In genomic region chr6:13395272-13396237, GRCh38 we compare ENCODE assay signal across 8 cellular contexts.
DNase-seq lines count a peak whose midpoint lies in the region; ATAC-seq lines count a peak whose summit lies in the region.

No MANE protein-coding gene starts in this region.

- POLR2A ChIA-PET in activated CD8-positive, alpha-beta T cell treated with anti-CD3 and anti-CD28 coated beads, Interleukin-2, amount 10 ng/mL, durations not matched to agents 7 days and 5 days (lab: Charles Lee): no interaction called here
- POLR2A ChIA-PET in CD8-positive, alpha-beta memory T cell (lab: Charles Lee): no interaction called here

- ATAC-seq in HG03442 (IDR thresholded peaks at IDR 0.05; ENCODE audit: unreplicated experiment) (peak; percentile 30), sciatic nerve (peak; percentile 77), HG03025 (IDR thresholded peaks at IDR 0.05; ENCODE audit: low FRiP score, unreplicated experiment) (no peak)
- ATAC-seq in activated CD8-positive, alpha-beta T cell treated with anti-CD3 and anti-CD28 coated beads, Interleukin-2, amount 10 ng/mL, durations not matched to agents 7 days and 5 days: no peak

- H3K27ac ChIP-seq in CD8-positive, alpha-beta memory T cell (ENCODE audit: low read depth, low read length): no peak overlapping the region

- peaks cover 11% of the 10 kb centered on the region for H3K4me1 Mint-ChIP-seq in activated CD8-positive, alpha-beta T cell treated with anti-CD3 and anti-CD28 coated beads, Interleukin-2, amount 10 ng/mL, durations not matched to agents 7 days and 5 days (ENCODE audit: low read depth)
- peaks cover 6 to 12% (median 9%) of the 10 kb centered on the region in 3 donors for H3K4me1 Mint-ChIP-seq in CD8-positive, alpha-beta memory T cell

- no peaks in the 10 kb centered on the region for H3K9me3 Mint-ChIP-seq in activated CD8-positive, alpha-beta T cell treated with anti-CD3 and anti-CD28 coated beads, Interleukin-2, amount 10 ng/mL, durations not matched to agents 7 days and 5 days (ENCODE audit: insufficient read depth)
- no peaks in the 10 kb centered on the region for H3K9me3 Mint-ChIP-seq in CD8-positive, alpha-beta memory T cell

- peaks cover 5% of the 10 kb centered on the region for H3K4me1 ChIP-seq in CD8-positive, alpha-beta memory T cell (ENCODE audit: insufficient read depth, low read length)

- intact Hi-C loops in head of caudate nucleus (cut with DNase I) (no loop called here), sciatic nerve (cut with DNase I) (no loop called here)

- no peak overlapping the region for H3K27ac Mint-ChIP-seq in activated CD8-positive, alpha-beta T cell treated with anti-CD3 and anti-CD28 coated beads, Interleukin-2, amount 10 ng/mL, durations not matched to agents 7 days and 5 days
- peak overlapping the region in 1 of 8 donors; percentile 24 for H3K27ac Mint-ChIP-seq in CD8-positive, alpha-beta memory T cell

- no peaks in the 10 kb centered on the region for H3K27me3 ChIP-seq in CD8-positive, alpha-beta memory T cell (ENCODE audit: insufficient read depth, low read length, poor library complexity, severe bottlenecking)

- no peak overlapping the region for H3K4me3 Mint-ChIP-seq in activated CD8-positive, alpha-beta T cell treated with anti-CD3 and anti-CD28 coated beads, Interleukin-2, amount 10 ng/mL, durations not matched to agents 7 days and 5 days
- H3K4me3 Mint-ChIP-seq in CD8-positive, alpha-beta memory T cell: no peak overlapping the region

- H3K4me3 ChIP-seq in CD8-positive, alpha-beta memory T cell (ENCODE audit: low read length): no peak overlapping the region

- CTCF ChIA-PET in activated CD8-positive, alpha-beta T cell treated with anti-CD3 and anti-CD28 coated beads, Interleukin-2, amount 10 ng/mL, durations not matched to agents 7 days and 5 days (lab: Charles Lee): interaction anchor here (1.0 kb wide), 1 partner anchor 12 kb away, joined by 5 read pairs; no protein-coding TSS in a partner anchor
- CTCF ChIA-PET in CD8-positive, alpha-beta memory T cell (lab: Charles Lee): no interaction called here

- DNase-seq in D341Med (ENCODE audit: low spot score) (peak; percentile 66), SKM-1 treated with dmso at 0.1 percent for 144 hours (lab: John Stamatoyannopoulos, UW; ENCODE audit: unreplicated experiment) (peak; percentile 84), head of caudate nucleus (peak in 40 of 42 donors; percentile 15 to 91 (median 64)), sciatic nerve (ENCODE audit: low spot score) (peak; percentile 78)
- DNase-seq in activated CD8-positive, alpha-beta T cell treated with anti-CD3 and anti-CD28 coated beads, Interleukin-2, amount 10 ng/mL, durations not matched to agents 7 days and 5 days: no peak
- no peak for DNase-seq in CD8-positive, alpha-beta memory T cell

- H3K36me3 Mint-ChIP-seq in activated CD8-positive, alpha-beta T cell treated with anti-CD3 and anti-CD28 coated beads, Interleukin-2, amount 10 ng/mL, durations not matched to agents 7 days and 5 days (ENCODE audit: low read depth): no peaks in the 10 kb centered on the region
- H3K36me3 Mint-ChIP-seq in CD8-positive, alpha-beta memory T cell: no peaks in the 10 kb centered on the region

- no peaks in the 10 kb centered on the region for H3K9me3 ChIP-seq in CD8-positive, alpha-beta memory T cell (ENCODE audit: low read length)

- H3K27me3 Mint-ChIP-seq in activated CD8-positive, alpha-beta T cell treated with anti-CD3 and anti-CD28 coated beads, Interleukin-2, amount 10 ng/mL, durations not matched to agents 7 days and 5 days (ENCODE audit: low read depth): no peaks in the 10 kb centered on the region
- H3K27me3 Mint-ChIP-seq in CD8-positive, alpha-beta memory T cell: no peaks in the 10 kb centered on the region

- no peaks in the 10 kb centered on the region for H3K36me3 ChIP-seq in CD8-positive, alpha-beta memory T cell (ENCODE audit: insufficient read depth, low read length)

Comparison
In these comparisons a context has a peak if more than half of its experiments do, and no peak if none do; other contexts are left out.
1. DNase-seq: peak in D341Med (single experiment), SKM-1 treated with dmso at 0.1 percent for 144 hours (single experiment), head of caudate nucleus (40 of 42) and sciatic nerve (single experiment); none in activated CD8-positive, alpha-beta T cell treated with anti-CD3 and anti-CD28 coated beads, Interleukin-2, amount 10 ng/mL, durations not matched to agents 7 days and 5 days (single experiment) and CD8-positive, alpha-beta memory T cell (0 of 5).
2. ATAC-seq: peak in HG03442 (single experiment) and sciatic nerve (single experiment); none in activated CD8-positive, alpha-beta T cell treated with anti-CD3 and anti-CD28 coated beads, Interleukin-2, amount 10 ng/mL, durations not matched to agents 7 days and 5 days (single experiment) and HG03025 (single experiment).